Comparison of ENCODE assay signal across 33 cellular contexts in genomic region chr12:13154851-13155250, GRCh38. TPM values are rescaled to one million over a fixed set of nuclear protein-coding genes. Genes with fewer than 3 reads are reported as not detected.
DNase-seq lines count a peak whose midpoint lies in the region; ATAC-seq and TF ChIP-seq lines count a peak whose summit lies in the region.
"Had no signal": no experiment of that assay in that cellular context is flagged by ENCODE, and none has a peak within 500 bp of the region (broad histone marks: within the 10 kb centered on the region; RNA-seq: fewer than 3 reads in every experiment).

No MANE protein-coding gene starts in this region.

- H3K27me3 ChIP-seq in vagina (no peaks in the 10 kb centered on the region), esophagus muscularis mucosa (no peaks in the 10 kb centered on the region)
- H3K27me3 ChIP-seq: neutrophil, Peyer's patch, right lobe of liver, tibial artery had no signal

- TF ChIP-seq CTCF in mesothelial cell of epicardium (IDR thresholded peaks at IDR 0.05; ENCODE audit: unreplicated experiment) (no peak), vagina (IDR thresholded peaks at IDR 0.05) (no peak), esophagus muscularis mucosa (IDR thresholded peaks at IDR 0.05) (no peak)

- H3K9me3 ChIP-seq in T-helper 17 cell (ENCODE audit: control insufficient read depth, low read length, poor library complexity, severe bottlenecking) (no peaks in the 10 kb centered on the region), vagina (no peaks in the 10 kb centered on the region), esophagus muscularis mucosa (peaks cover 0 to 4% (median 0%) of the 10 kb centered on the region in 4 donors)
- H3K9me3 ChIP-seq: HAP-1, neutrophil, Peyer's patch, right lobe of liver, tibial artery had no signal

- H3K4me1 Mint-ChIP-seq in activated naive CD8-positive, alpha-beta T cell (ENCODE audit: low read depth): no peaks in the 10 kb centered on the region
- peaks cover 17% of the 10 kb centered on the region for H3K4me1 Mint-ChIP-seq in activated naive CD8-positive, alpha-beta T cell treated with anti-CD3 and anti-CD28 coated beads, Interleukin-2, amount 50 U/mL, for 24 hours
- H3K4me1 Mint-ChIP-seq in T-helper 17 cell (peaks cover 3% of the 10 kb centered on the region), mesothelial cell of epicardium (peaks cover 19% of the 10 kb centered on the region)
- H3K4me1 Mint-ChIP-seq: CD4-positive, alpha-beta memory T cell had no signal

- ATAC-seq in activated naive CD8-positive, alpha-beta T cell treated with anti-CD3 and anti-CD28 coated beads, Interleukin-2, amount 50 U/mL, for 24 hours: no peak
- ATAC-seq in T-helper 17 cell: no peak
- no peak for ATAC-seq in left lobe of liver
- ATAC-seq: activated CD4-positive, alpha-beta T cell treated with anti-CD3 and anti-CD28 coated beads for 36 hours; activated CD8-positive, alpha-beta T cell treated with anti-CD3 and anti-CD28 coated beads for 36 hours; activated T-helper 17 cell treated with anti-CD3 and anti-CD28 coated beads, Interleukin-2, amount 50 U/mL, for 72 hours; right lobe of liver; stimulated activated naive CD8-positive, alpha-beta T cell treated with anti-CD3 and anti-CD28 coated beads, Interleukin-15, amount 100 ng/mL, for 72 hours had no signal

- peak overlapping the region; percentile 51 for H3K27ac Mint-ChIP-seq in activated naive CD8-positive, alpha-beta T cell
- no peak overlapping the region for H3K27ac Mint-ChIP-seq in activated naive CD8-positive, alpha-beta T cell treated with anti-CD3 and anti-CD28 coated beads, Interleukin-2, amount 50 U/mL, for 24 hours
- H3K27ac Mint-ChIP-seq in T-helper 17 cell: peak overlapping the region; percentile 54
- peak overlapping the region; percentile 61 for H3K27ac Mint-ChIP-seq in mesothelial cell of epicardium
- H3K27ac Mint-ChIP-seq: activated CD4-positive, alpha-beta T cell treated with anti-CD3 and anti-CD28 coated beads for 36 hours; activated CD8-positive, alpha-beta T cell treated with anti-CD3 and anti-CD28 coated beads for 36 hours; activated T-helper 17 cell treated with anti-CD3 and anti-CD28 coated beads, Interleukin-2, amount 50 U/mL, for 72 hours; CD4-positive, alpha-beta memory T cell; progenitor cell of endocrine pancreas; stimulated activated naive CD8-positive, alpha-beta T cell treated with anti-CD3 and anti-CD28 coated beads, Interleukin-15, amount 100 ng/mL, for 72 hours had no signal

- no peak overlapping the region for H3K4me3 Mint-ChIP-seq in activated naive CD8-positive, alpha-beta T cell
- H3K4me3 Mint-ChIP-seq in activated naive CD8-positive, alpha-beta T cell treated with anti-CD3 and anti-CD28 coated beads, Interleukin-2, amount 50 U/mL, for 24 hours: no peak overlapping the region
- no peak overlapping the region for H3K4me3 Mint-ChIP-seq in T-helper 17 cell
- H3K4me3 Mint-ChIP-seq in mesothelial cell of epicardium: no peak overlapping the region
- H3K4me3 Mint-ChIP-seq: activated CD4-positive, alpha-beta T cell treated with anti-CD3 and anti-CD28 coated beads for 36 hours; activated CD8-positive, alpha-beta T cell treated with anti-CD3 and anti-CD28 coated beads for 36 hours; activated T-helper 17 cell treated with anti-CD3 and anti-CD28 coated beads, Interleukin-2, amount 50 U/mL, for 72 hours; CD4-positive, alpha-beta memory T cell; stimulated activated naive CD8-positive, alpha-beta T cell treated with anti-CD3 and anti-CD28 coated beads, Interleukin-15, amount 100 ng/mL, for 72 hours had no signal

- no peak for DNase-seq in activated naive CD8-positive, alpha-beta T cell treated with anti-CD3 and anti-CD28 coated beads, Interleukin-2, amount 50 U/mL, for 24 hours
- DNase-seq in T-helper 17 cell (no peak), mesothelial cell of epicardium (ENCODE audit: low spot score in 2 of 2, unreplicated experiment in 2 of 2) (no peak), vagina (ENCODE audit: extremely low spot score in 2 of 2) (no peak), esophagus muscularis mucosa (ENCODE audit: extremely low spot score) (no peak), left lobe of liver (ENCODE audit: low spot score) (no peak), NCI-H1048 (lab: John Stamatoyannopoulos, UW) (no peak)
- DNase-seq: 8988T; activated CD4-positive, alpha-beta T cell treated with anti-CD3 and anti-CD28 coated beads for 36 hours; activated CD8-positive, alpha-beta memory T cell treated with anti-CD3 and anti-CD28 coated beads, Interleukin-2, amount 50 U/mL, for 48 hours; activated CD8-positive, alpha-beta T cell treated with anti-CD3 and anti-CD28 coated beads for 36 hours; activated naive CD4-positive, alpha-beta T cell treated with anti-CD3 and anti-CD28 coated beads, Interleukin-2, amount 50 U/mL, for 16 hours; CD4-positive, alpha-beta memory T cell; glutamatergic neuron; left ventricle myocardium inferior; NCI-H1092 treated with DMSO at 0.1 percent for 48 hours; NCI-H187; NCI-H2171 treated with DMSO at 0.1 percent for 48 hours; NCI-H510A treated with DMSO at 0.1 percent for 48 hours; Peyer's patch; right lobe of liver; SHP77; stimulated activated CD4-positive, alpha-beta T cell treated with anti-CD3 and anti-CD28 coated beads, Interleukin-12 subunit alpha, Interleukin-12 subunit beta, amount 100 ng/mL, for 4 hours; stimulated activated CD4-positive, alpha-beta T cell treated with anti-CD3 and anti-CD28 coated beads, Interleukin-2, amount 100 ng/mL, for 48 hours; stimulated activated naive CD8-positive, alpha-beta T cell treated with anti-CD3 and anti-CD28 coated beads, Interleukin-15, amount 100 ng/mL, for 72 hours; tibial artery had no signal

- intact Hi-C loops in vagina (cut with DNase I) (no loop called here), esophagus muscularis mucosa (cut with DNase I) (no loop called here)

- no peaks in the 10 kb centered on the region for H3K9me3 Mint-ChIP-seq in activated naive CD8-positive, alpha-beta T cell (ENCODE audit: low read depth)
- no peaks in the 10 kb centered on the region for H3K9me3 Mint-ChIP-seq in activated naive CD8-positive, alpha-beta T cell treated with anti-CD3 and anti-CD28 coated beads, Interleukin-2, amount 50 U/mL, for 24 hours
- H3K9me3 Mint-ChIP-seq in mesothelial cell of epicardium: peaks cover 5% of the 10 kb centered on the region
- H3K9me3 Mint-ChIP-seq: activated CD8-positive, alpha-beta T cell treated with anti-CD3 and anti-CD28 coated beads for 36 hours; activated T-helper 17 cell treated with anti-CD3 and anti-CD28 coated beads, Interleukin-2, amount 50 U/mL, for 72 hours; stimulated activated naive CD8-positive, alpha-beta T cell treated with anti-CD3 and anti-CD28 coated beads, Interleukin-15, amount 100 ng/mL, for 72 hours had no signal

- no peak for TF ChIP-seq EP300 in esophagus muscularis mucosa (IDR thresholded peaks at IDR 0.05)

- H3K4me1 ChIP-seq in vagina: peaks cover 7% of the 10 kb centered on the region
- peaks cover 8 to 15% (median 11%) of the 10 kb centered on the region in 4 donors for H3K4me1 ChIP-seq in esophagus muscularis mucosa
- H3K4me1 ChIP-seq: HAP-1, Peyer's patch, right lobe of liver, tibial artery had no signal

- H3K4me3 ChIP-seq in vagina: no peak overlapping the region
- H3K4me3 ChIP-seq in esophagus muscularis mucosa: no peak overlapping the region
- H3K4me3 ChIP-seq: HAP-1, left ventricle myocardium inferior, Peyer's patch, right lobe of liver, tibial artery had no signal

- no peak for TF ChIP-seq POLR2A in vagina (IDR thresholded peaks at IDR 0.05)
- no peak for TF ChIP-seq POLR2A in esophagus muscularis mucosa (IDR thresholded peaks at IDR 0.05; ENCODE audit: low read depth)

- H3K27ac ChIP-seq in vagina (no peak overlapping the region), esophagus muscularis mucosa (replicated peaks in 1 of 4) (no peak overlapping the region)
- H3K27ac ChIP-seq: left ventricle myocardium inferior, neutrophil, Peyer's patch, right lobe of liver, tibial artery had no signal

- no peaks in the 10 kb centered on the region for H3K36me3 Mint-ChIP-seq in activated naive CD8-positive, alpha-beta T cell
- no peaks in the 10 kb centered on the region for H3K36me3 Mint-ChIP-seq in activated naive CD8-positive, alpha-beta T cell treated with anti-CD3 and anti-CD28 coated beads, Interleukin-2, amount 50 U/mL, for 24 hours (ENCODE audit: low read depth)
- H3K36me3 Mint-ChIP-seq in T-helper 17 cell (ENCODE audit: low read depth) (no peaks in the 10 kb centered on the region), mesothelial cell of epicardium (no peaks in the 10 kb centered on the region)
- H3K36me3 Mint-ChIP-seq: CD4-positive, alpha-beta memory T cell had no signal

- H3K27me3 Mint-ChIP-seq in activated naive CD8-positive, alpha-beta T cell: no peaks in the 10 kb centered on the region
- H3K27me3 Mint-ChIP-seq in activated naive CD8-positive, alpha-beta T cell treated with anti-CD3 and anti-CD28 coated beads, Interleukin-2, amount 50 U/mL, for 24 hours: no peaks in the 10 kb centered on the region
- H3K27me3 Mint-ChIP-seq in T-helper 17 cell (peaks cover 5% of the 10 kb centered on the region), mesothelial cell of epicardium (ENCODE audit: low read depth) (no peaks in the 10 kb centered on the region)

- H3K36me3 ChIP-seq in vagina (no peaks in the 10 kb centered on the region), esophagus muscularis mucosa (no peaks in the 10 kb centered on the region)
- H3K36me3 ChIP-seq: HAP-1, left ventricle myocardium inferior, neutrophil, Peyer's patch, right lobe of liver, tibial artery had no signal

RNA-seq across cellular contexts. Expression of gene EMP1, which starts 41.7 kb away (rescaled TPM):
- total RNA-seq in T-helper 17 cell: 10 to 100 TPM in 1 of 2 donors, 1 to 10 TPM in 1; 6.2 to 14.0 TPM
- 16.3 to 19.0 TPM (median 16.5 TPM) in 3 replicates for total RNA-seq in mesothelial cell of epicardium
- total RNA-seq in vagina: 675 TPM
- total RNA-seq in esophagus muscularis mucosa: 100 to 1,000 TPM in 1 of 4 donors, 10 to 100 TPM in 3; 42.8 to 425 (median 63.0) TPM
- 11.6 TPM for total RNA-seq in left lobe of liver

RNA-seq across cellular contexts. Expression of gene GSG1, which starts 51.4 kb away (rescaled TPM):
- total RNA-seq in T-helper 17 cell: not detected
- total RNA-seq in mesothelial cell of epicardium: not detected in 3 replicates
- not detected for total RNA-seq in vagina
- not detected for total RNA-seq in esophagus muscularis mucosa
- total RNA-seq in left lobe of liver: not detected
- total RNA-seq: activated CD4-positive, alpha-beta T cell treated with anti-CD3 and anti-CD28 coated beads for 36 hours; activated CD8-positive, alpha-beta T cell treated with anti-CD3 and anti-CD28 coated beads for 36 hours; activated T-helper 17 cell treated with anti-CD3 and anti-CD28 coated beads, Interleukin-2, amount 50 U/mL, for 72 hours; CD4-positive, alpha-beta memory T cell; endothelial cell of umbilical vein; left ventricle myocardium inferior; mesenteric fat pad; right lobe of liver had no signal
